Comparison of ENCODE assay signal across 10 cellular contexts in the genomic region with DNA sequence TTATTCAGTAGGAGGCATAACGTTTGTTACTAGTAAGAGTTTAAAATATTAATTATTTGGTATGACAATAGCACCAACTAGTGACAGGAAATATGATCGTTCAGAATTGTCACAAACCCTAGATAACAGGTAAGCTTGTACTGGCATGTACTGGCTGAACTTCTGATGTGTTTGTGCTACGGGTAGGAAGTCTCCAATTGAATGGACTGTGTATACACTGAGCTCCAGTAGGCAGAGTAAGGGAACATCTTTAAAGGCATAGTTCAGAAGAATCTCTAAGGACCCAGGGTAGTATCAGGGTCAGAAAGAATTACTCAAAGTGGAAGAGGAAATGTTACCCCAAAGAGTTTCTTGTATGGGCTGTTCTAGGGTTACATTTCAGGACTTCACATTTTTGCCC.
A peak's percentile ranks its signal among the peaks of the same experiment; 100 is the strongest.
DNase-seq lines count a peak whose midpoint lies in the region; ATAC-seq and TF ChIP-seq lines count a peak whose summit lies in the region.
"Had no signal": no experiment of that assay in that cellular context is flagged by ENCODE, and none has a peak within 500 bp of the region (broad histone marks: within the 10 kb centered on the region; RNA-seq: fewer than 3 reads in every experiment).

No MANE protein-coding gene starts in this region.

- intact Hi-C loops in Panc1 (cut with micrococcal nuclease; ENCODE audit: unreplicated experiment) (no loop called here), vagina (cut with DNase I) (no loop called here), sigmoid colon (cut with DNase I) (no loop called here), adrenal gland (cut with DNase I) (no loop called here)

- ATAC-seq in GM18519 (IDR thresholded peaks at IDR 0.05; ENCODE audit: low FRiP score, unreplicated experiment), result peak; percentile 78
- ATAC-seq in HG02938 (IDR thresholded peaks at IDR 0.05; ENCODE audit: unreplicated experiment), result peak; percentile 59
- no peak for ATAC-seq in Panc1

- CTCF ChIA-PET in Panc1 (lab: Charles Lee), result no interaction called here

- no peaks in the 10 kb centered on the region for H3K9me3 ChIP-seq in Panc1 (ENCODE audit: control insufficient read depth, insufficient read depth, low read depth, low read length)
- H3K9me3 ChIP-seq in vagina, result no peaks in the 10 kb centered on the region
- no peaks in the 10 kb centered on the region for H3K9me3 ChIP-seq in right atrium auricular region
- no peaks in the 10 kb centered on the region for H3K9me3 ChIP-seq in sigmoid colon
- H3K9me3 ChIP-seq in adrenal gland (replicated peaks in 1 of 3), result no peaks in the 10 kb centered on the region

- H3K27me3 ChIP-seq in Panc1 (ENCODE audit: control insufficient read depth, insufficient read depth, low read length), result no peaks in the 10 kb centered on the region
- no peaks in the 10 kb centered on the region for H3K27me3 ChIP-seq in vagina
- H3K27me3 ChIP-seq in right atrium auricular region, result no peaks in the 10 kb centered on the region
- no peaks in the 10 kb centered on the region for H3K27me3 ChIP-seq in sigmoid colon
- H3K27me3 ChIP-seq in adrenal gland, result peaks cover 5% of the 10 kb centered on the region

- in situ Hi-C loops in Panc1 (cut with HindIII; ENCODE audit: low pct_unique_long_range_greater_than_20kb, low sequenced_read_pairs), result no loop called here

- DNase-seq in DMS153 treated with DMSO at 0.1 percent for 48 hours (lab: John Stamatoyannopoulos, UW; ENCODE audit: unreplicated experiment), result peak; percentile 2
- no peak for DNase-seq in Panc1 (ENCODE audit: low read depth, low spot score)
- DNase-seq in vagina (ENCODE audit: extremely low spot score in 2 of 2), result no peak
- no peak for DNase-seq in right atrium auricular region (ENCODE audit: low spot score)
- DNase-seq in sigmoid colon, result no peak
- DNase-seq in adrenal gland, result no peak
- DNase-seq: kidney had no signal

- TF ChIP-seq EP300 in sigmoid colon (IDR thresholded peaks at IDR 0.05), result no peak

- TF ChIP-seq POLR2A in vagina (IDR thresholded peaks at IDR 0.05) (no peak), sigmoid colon (IDR thresholded peaks at IDR 0.05) (no peak), adrenal gland (IDR thresholded peaks at IDR 0.05) (no peak)

- POLR2A ChIA-PET in Panc1 (lab: Charles Lee), result no interaction called here

- H3K36me3 ChIP-seq in Panc1 (ENCODE audit: control insufficient read depth, insufficient read depth, low read length), result no peaks in the 10 kb centered on the region
- H3K36me3 ChIP-seq in vagina, result no peaks in the 10 kb centered on the region
- H3K36me3 ChIP-seq in right atrium auricular region, result no peaks in the 10 kb centered on the region
- H3K36me3 ChIP-seq in sigmoid colon, result no peaks in the 10 kb centered on the region
- H3K36me3 ChIP-seq in adrenal gland (replicated peaks in 1 of 2), result no peaks in the 10 kb centered on the region

- H3K4me1 ChIP-seq in Panc1 (ENCODE audit: control insufficient read depth, insufficient read depth, low read length) (no peaks in the 10 kb centered on the region), vagina (no peaks in the 10 kb centered on the region), right atrium auricular region (no peaks in the 10 kb centered on the region), sigmoid colon (no peaks in the 10 kb centered on the region), adrenal gland (replicated peaks in 1 of 2) (no peaks in the 10 kb centered on the region)

- H3K4me3 ChIP-seq in Panc1 (ENCODE audit: low read depth in 2 of 2, low read length in 2 of 2), result no peak overlapping the region
- no peak overlapping the region for H3K4me3 ChIP-seq in vagina
- H3K4me3 ChIP-seq in right atrium auricular region, result no peak overlapping the region
- no peak overlapping the region for H3K4me3 ChIP-seq in sigmoid colon
- no peak overlapping the region for H3K4me3 ChIP-seq in adrenal gland
- H3K4me3 ChIP-seq: SK-N-MC had no signal

- 5 to 23% methylated on average over 3 of the region's 3 CpGs for WGBS in sigmoid colon, 2 donors
- WGBS in adrenal gland, 4 donors, result 15 to 32% (median 25%) methylated on average over 3 of the region's 3 CpGs

- H3K27ac ChIP-seq in Panc1 (ENCODE audit: low read length) (no peak overlapping the region), vagina (no peak overlapping the region), right atrium auricular region (no peak overlapping the region), sigmoid colon (no peak overlapping the region), adrenal gland (no peak overlapping the region)
- H3K27ac ChIP-seq: SK-N-MC had no signal

- TF ChIP-seq CTCF in Panc1 (IDR thresholded peaks at IDR 0.05) (peak; percentile 19; the same call in 1 of the 2 replicates), vagina (IDR thresholded peaks at IDR 0.05) (no peak), right atrium auricular region (IDR thresholded peaks at IDR 0.05) (no peak), sigmoid colon (IDR thresholded peaks at IDR 0.05) (no peak), adrenal gland (IDR thresholded peaks at IDR 0.05) (peak in 2 of 6 experiments; percentile 16 to 27)

- BruUV-seq in Panc1 (replicated peaks; lab: Mats Ljungman, UMichigan), result no TSS peak
